1 cellular context compared by ENCODE assay signal in genomic region chr2:46097714-46098480, GRCh38.
A peak's percentile ranks its signal among the peaks of the same experiment; 100 is the strongest.
TF ChIP-seq lines count a peak whose summit lies in the region.

No MANE protein-coding gene starts in this region.

TF ChIP-seq in K562, 482 proteins besides CTCF, POLR2A, EP300 and RAD21 (continued from another document and continues in another):
- TF ChIP-seq HMGXB4 (CRISPR knock-in tag; IDR thresholded peaks at IDR 0.05) = no peak
- no peak for TF ChIP-seq ETV6 (IDR thresholded peaks at IDR 0.05; ENCODE audit: borderline replicate concordance in 1 of 2, low read depth in 2 of 2, low read length in 1 of 2)
- TF ChIP-seq ETV6 (CRISPR knock-in tag; IDR thresholded peaks at IDR 0.05; ENCODE audit: borderline replicate concordance) = no peak
- no peak for TF ChIP-seq PHB2 (IDR thresholded peaks at IDR 0.05; ENCODE audit: low read depth)
- TF ChIP-seq ZNF592 (IDR thresholded peaks at IDR 0.05) = no peak
- TF ChIP-seq ZNF766 (CRISPR knock-in tag; conservative IDR thresholded peaks at IDR 0.05) = peak; percentile 62
- no peak for TF ChIP-seq HNRNPUL1 (IDR thresholded peaks at IDR 0.05; ENCODE audit: low read length)
- TF ChIP-seq STAT6 (CRISPR knock-in tag; IDR thresholded peaks at IDR 0.05) = no peak
- TF ChIP-seq CBFA2T2 (conservative IDR thresholded peaks at IDR 0.05) = no peak
- TF ChIP-seq MCM2 (IDR thresholded peaks at IDR 0.05; ENCODE audit: low read depth) = no peak
- TF ChIP-seq ZBTB9 (CRISPR knock-in tag; IDR thresholded peaks at IDR 0.05) = no peak
- TF ChIP-seq IRF9 (tag; IDR thresholded peaks at IDR 0.05) = no peak
- TF ChIP-seq MAFG (tag; conservative IDR thresholded peaks at IDR 0.05) = no peak; the same call in 1 of the 2 replicates
- TF ChIP-seq U2AF2 (optimal IDR thresholded peaks at IDR 0.05; ENCODE audit: low read depth, low read length) = no peak
- no peak for TF ChIP-seq BRD4 (IDR thresholded peaks at IDR 0.05)
- no peak for TF ChIP-seq PRMT5 (CRISPR knock-in tag; IDR thresholded peaks at IDR 0.05)
- no peak for TF ChIP-seq CBX8 (IDR thresholded peaks at IDR 0.05; ENCODE audit: borderline replicate concordance, extremely low read depth, low read depth, low read length, poor library complexity, severe bottlenecking)
- no peak for TF ChIP-seq ZNF41 (CRISPR knock-in tag; conservative IDR thresholded peaks at IDR 0.05)
- TF ChIP-seq ZNF23 (CRISPR knock-in tag; IDR thresholded peaks at IDR 0.05) = no peak
- TF ChIP-seq ELK1 (CRISPR knock-in tag; IDR thresholded peaks at IDR 0.05) = no peak
- no peak for TF ChIP-seq GABPB2 (CRISPR knock-in tag; conservative IDR thresholded peaks at IDR 0.05)
- TF ChIP-seq RBM25 (IDR thresholded peaks at IDR 0.05; ENCODE audit: low read depth, low read length, severe bottlenecking) = peak; percentile 75
- no peak for TF ChIP-seq ZNF75A (CRISPR knock-in tag; IDR thresholded peaks at IDR 0.05)
- no peak for TF ChIP-seq PHF21A (IDR thresholded peaks at IDR 0.05; ENCODE audit: borderline replicate concordance, low read depth)
- TF ChIP-seq GABPA (tag; conservative IDR thresholded peaks at IDR 0.05; ENCODE audit: low read depth) = peak; percentile 56
- peak; percentile 30; the same call in 1 of the 2 replicates for TF ChIP-seq SOX6 (IDR thresholded peaks at IDR 0.05)
- no peak for TF ChIP-seq ZNF280B (CRISPR knock-in tag; IDR thresholded peaks at IDR 0.05)
- TF ChIP-seq USF2 (CRISPR knock-in tag; IDR thresholded peaks at IDR 0.05) = no peak
- no peak for TF ChIP-seq ZNF551 (CRISPR knock-in tag; IDR thresholded peaks at IDR 0.05)
- no peak for TF ChIP-seq CREB5 (CRISPR knock-in tag; IDR thresholded peaks at IDR 0.05)
- TF ChIP-seq MITF (IDR thresholded peaks at IDR 0.05) = no peak
- peak; percentile 89 for TF ChIP-seq ZNF740 (CRISPR knock-in tag; IDR thresholded peaks at IDR 0.05)
- TF ChIP-seq ZNF740 (tag; IDR thresholded peaks at IDR 0.05) = peak in 1 of 2 experiments; percentile 42; a peak in 1 of 4 replicates
- no peak for TF ChIP-seq RBFOX2 (IDR thresholded peaks at IDR 0.05; ENCODE audit: low read depth, low read length)
- no peak for TF ChIP-seq TGIF2 (CRISPR knock-in tag; IDR thresholded peaks at IDR 0.05)
- TF ChIP-seq SRSF9 (IDR thresholded peaks at IDR 0.05; ENCODE audit: borderline replicate concordance, low read depth, low read length) = no peak
- no peak for TF ChIP-seq POLR3G (IDR thresholded peaks at IDR 0.05; ENCODE audit: extremely low read depth, insufficient read length, insufficient replicate concordance)
- no peak for TF ChIP-seq MBD1 (CRISPR knock-in tag; IDR thresholded peaks at IDR 0.05)
- TF ChIP-seq SRSF1 (IDR thresholded peaks at IDR 0.05; ENCODE audit: low read depth, low read length) = no peak
- TF ChIP-seq ZNF57 (CRISPR knock-in tag; IDR thresholded peaks at IDR 0.05) = no peak
